In genomic region chr3:125928816-125929545, GRCh38 we compare ENCODE assay signal across 8 cellular contexts. TPM values are rescaled to one million over a fixed set of nuclear protein-coding genes. Genes with fewer than 3 reads are reported as not detected.
A peak's percentile ranks its signal among the peaks of the same experiment; 100 is the strongest.
DNase-seq lines count a peak whose midpoint lies in the region; ATAC-seq and TF ChIP-seq lines count a peak whose summit lies in the region.
"Not testable (repeated sequence)": the region's sequence is repeated elsewhere in the genome, so short reads cannot be mapped to it uniquely, and the experiment has no call there.

No MANE protein-coding gene starts in this region.

- H3K36me3 Mint-ChIP-seq in endodermal cell (ENCODE audit: low read depth) = not testable (repeated sequence)

- not testable (repeated sequence) for H3K4me3 Mint-ChIP-seq in endodermal cell

- 50 to 73% methylated on average over 4 to 21 of the region's 21 CpGs for WGBS in endodermal cell (ENCODE audit: insufficient coverage in 1 of 2, insufficient read length in 1 of 2), 2 experiments

- intact Hi-C loops in lower lobe of right lung (cut with DNase I) = not testable (repeated sequence)

- not testable (repeated sequence) for H3K4me3 ChIP-seq in GM06990 (replicated peaks; ENCODE audit: low read depth, low read length); endodermal cell (ENCODE audit: low read length); lower lobe of right lung

- ATAC-seq in lower lobe of right lung = not testable (repeated sequence)

- not testable (repeated sequence) for H3K27ac Mint-ChIP-seq in endodermal cell

- H3K4me1 Mint-ChIP-seq in endodermal cell = not testable (repeated sequence)

- H3K27me3 ChIP-seq in GM06990 (replicated peaks; ENCODE audit: control insufficient read depth, insufficient read depth, low read length); endodermal cell (ENCODE audit: control insufficient read depth, insufficient read depth, low read length, poor library complexity, severe bottlenecking); lower lobe of right lung (ENCODE audit: low read depth): not testable (repeated sequence)

- not testable (repeated sequence) for H3K4me1 ChIP-seq in endodermal cell (ENCODE audit: control insufficient read depth, insufficient read depth, low read length); lower lobe of right lung

- not testable (repeated sequence) for H3K36me3 ChIP-seq in GM06990 (ENCODE audit: control insufficient read depth, insufficient read depth, low read length); endodermal cell (ENCODE audit: control insufficient read depth, insufficient read depth, low read length); lower lobe of right lung

- not testable (repeated sequence) for H3K9ac ChIP-seq in endodermal cell (ENCODE audit: extremely low read depth, low read length, poor library complexity, severe bottlenecking)

- not testable (repeated sequence) for H3K27me3 Mint-ChIP-seq in endodermal cell (ENCODE audit: insufficient read depth)

- peak overlapping the region; percentile 29 for H3K27ac ChIP-seq in endodermal cell (ENCODE audit: low read depth, low read length)
- not testable (repeated sequence) for H3K27ac ChIP-seq in lower lobe of right lung

- TF ChIP-seq CTCF in GM06990 (IDR thresholded peaks at IDR 0.05; ENCODE audit: insufficient read depth, low read length, poor library complexity, severe bottlenecking) = peak; percentile 63
- TF ChIP-seq CTCF in endodermal cell (conservative IDR thresholded peaks at IDR 0.05) = peak; percentile 84
- TF ChIP-seq CTCF in lower lobe of right lung (IDR thresholded peaks at IDR 0.05) = peak; percentile 76

- not testable (repeated sequence) for H3K9me3 Mint-ChIP-seq in endodermal cell

- H3K9me3 ChIP-seq in endodermal cell (ENCODE audit: control insufficient read depth, low read length); lower lobe of right lung: not testable (repeated sequence)

- not testable (repeated sequence) for DNase-seq in GM06990 (ENCODE audit: extremely low read depth, insufficient read length)
- DNase-seq in NCI-H146 treated with DMSO at 0.1 percent for 48 hours (lab: John Stamatoyannopoulos, UW; ENCODE audit: unreplicated experiment) (peak; percentile 86), T follicular helper cell (ENCODE audit: low read depth) (peak; percentile 44), endodermal cell (peak; percentile 94), lower lobe of right lung (peak; percentile 68), ureter (ENCODE audit: low spot score) (peak; percentile 59)
- DNase-seq in activated T-helper 1 cell treated with anti-CD3 and anti-CD28 coated beads, Interleukin-2, amount 50 U/mL, for 16 hours (ENCODE audit: low read depth in 1 of 2, low spot score in 1 of 2) = peak; percentile 46 to 54
- DNase-seq in stimulated activated CD4-positive, alpha-beta T cell treated with anti-CD3 and anti-CD28 coated beads, Interleukin-12 subunit alpha, Interleukin-12 subunit beta, amount 100 ng/mL, for 48 hours (ENCODE audit: low read depth in 2 of 3, low spot score in 1 of 3) = peak; percentile 50 to 69 (median 59)

RNA-seq across cellular contexts. Expression of gene ROPN1B, which starts 40.0 kb away (rescaled TPM):
- total RNA-seq in endodermal cell (not detected), lower lobe of right lung (0.50 TPM), ureter (1.4 TPM)
- 0.71 TPM for polyA plus RNA-seq in endodermal cell (2013, experiment 1 of 2)
- polyA plus RNA-seq in endodermal cell (2013, experiment 2 of 2) = 0.70 TPM
